Comparison of ENCODE assay signal across 1 cellular context in genomic region chr22:44701187-44701586, GRCh38.
TF ChIP-seq lines count a peak whose summit lies in the region.

No MANE protein-coding gene starts in this region.

TF ChIP-seq in SK-N-SH, 30 proteins besides CTCF, POLR2A, EP300 and RAD21 (continued from another document):
- TF ChIP-seq REST (IDR thresholded peaks at IDR 0.05; ENCODE audit: low read depth, low read length), result no peak
